In the genomic region with DNA sequence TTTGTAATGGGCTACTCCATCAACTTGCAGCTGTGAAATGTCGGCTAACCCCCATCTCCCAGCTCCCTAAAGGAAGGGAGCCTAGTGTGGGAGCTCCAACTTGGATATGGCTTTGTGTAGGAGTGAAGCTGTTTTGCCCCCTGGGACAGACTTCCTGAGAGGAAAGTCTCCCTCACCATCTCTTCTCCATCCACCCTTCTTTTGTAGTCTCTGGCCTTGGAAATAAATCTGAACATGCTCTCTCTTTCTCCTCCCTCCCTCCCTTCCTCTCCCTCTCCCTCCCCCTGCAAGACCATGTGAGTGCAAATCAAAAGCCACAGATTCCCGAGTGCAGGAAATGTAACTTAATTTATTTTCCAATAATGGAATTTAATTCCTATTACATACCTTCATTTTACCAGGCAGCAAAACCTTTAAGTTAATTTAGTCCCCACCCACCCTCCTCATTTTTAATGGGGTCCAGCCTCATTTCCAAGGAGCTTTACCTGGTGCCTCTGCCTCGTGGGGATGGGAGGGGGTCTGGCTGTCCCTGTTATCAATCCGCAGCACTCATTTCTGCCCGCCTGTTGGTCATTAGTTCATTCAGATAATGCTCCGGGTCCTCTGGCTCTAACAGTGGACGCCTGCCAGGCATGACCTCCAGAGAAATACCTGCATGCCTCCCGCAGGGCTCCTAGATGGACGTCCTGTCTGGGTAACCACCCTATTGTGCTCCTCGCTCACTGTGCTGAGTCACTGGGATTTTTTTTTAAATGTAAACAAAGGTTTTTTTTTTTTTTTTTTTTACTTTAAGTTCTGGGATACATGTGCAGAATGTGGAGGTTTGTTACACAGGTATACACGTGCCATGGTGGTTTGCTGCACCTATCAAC, we compare ENCODE assay signal across 16 cellular contexts.
DNase-seq lines count a peak whose midpoint lies in the region; ATAC-seq and TF ChIP-seq lines count a peak whose summit lies in the region.
"Had no signal": no experiment of that assay in that cellular context is flagged by ENCODE, and none has a peak within 500 bp of the region (broad histone marks: within the 10 kb centered on the region; RNA-seq: fewer than 3 reads in every experiment).

No MANE protein-coding gene starts in this region.

- H3K9ac ChIP-seq in HUES6 (ENCODE audit: low read length) = peak overlapping the region; percentile 14

- H3K36me3 ChIP-seq in BE2C = no peaks in the 10 kb centered on the region
- no peaks in the 10 kb centered on the region for H3K36me3 ChIP-seq in HUES6 (ENCODE audit: control insufficient read depth, insufficient read depth, low read length)
- no peaks in the 10 kb centered on the region for H3K36me3 ChIP-seq in iPS DF 6.9 (ENCODE audit: control insufficient read depth, insufficient read depth, low read length)
- no peaks in the 10 kb centered on the region for H3K36me3 ChIP-seq in gastrocnemius medialis

- no CpG with 5 or more reads among the region's 11 CpGs for WGBS in iPS DF 6.9 (ENCODE audit: insufficient coverage, insufficient read length)

- H3K9me3 ChIP-seq in BE2C (no peaks in the 10 kb centered on the region), HUES6 (ENCODE audit: control insufficient read depth, insufficient read depth, low read depth, low read length) (no peaks in the 10 kb centered on the region), iPS DF 6.9 (ENCODE audit: control insufficient read depth, insufficient read depth, low read length) (no peaks in the 10 kb centered on the region), gastrocnemius medialis (no peaks in the 10 kb centered on the region)
- H3K9me3 ChIP-seq: mucosa of descending colon had no signal

- DNase-seq in BE2C (peak; percentile 85), amniotic epithelial cell (ENCODE audit: low read depth) (peak; percentile 73), iPS DF 6.9 (ENCODE audit: low read depth, low spot score) (peak; percentile 29), OCI-M2 (lab: John Stamatoyannopoulos, UW; ENCODE audit: unreplicated experiment) (no peak), Kasumi-1 (lab: John Stamatoyannopoulos, UW) (no peak), gastrocnemius medialis (no peak), CD1c-positive myeloid dendritic cell (ENCODE audit: extremely low spot score) (no peak)
- DNase-seq: activated CD4-positive, CD25-positive, alpha-beta regulatory T cell; activated T-cell treated with anti-CD3 and anti-CD28 coated beads, Interleukin-2, amount 50 U/mL, for 4 hours; hypothalamus; mucosa of descending colon; NCI-H1048; NCI-H526 treated with DMSO at 0.1 percent for 48 hours; SHP77 treated with DMSO at 0.1 percent for 48 hours had no signal

- H3K27ac ChIP-seq in HUES6 (ENCODE audit: low read depth, low read length) (no peak overlapping the region), iPS DF 6.9 (ENCODE audit: low read length) (no peak overlapping the region), gastrocnemius medialis (no peak overlapping the region)

- TF ChIP-seq CTCF in BE2C (IDR thresholded peaks at IDR 0.05; ENCODE audit: low read depth, low read length) (no peak), gastrocnemius medialis (IDR thresholded peaks at IDR 0.05 in 4 of 5, conservative IDR thresholded peaks at IDR 0.05 in 1 of 5) (no peak)

- H3K4me3 ChIP-seq in BE2C (ENCODE audit: low read depth, low read length) (no peak overlapping the region), HUES6 (ENCODE audit: low read depth, low read length) (no peak overlapping the region), iPS DF 6.9 (ENCODE audit: low read length) (no peak overlapping the region), gastrocnemius medialis (no peak overlapping the region)
- H3K4me3 ChIP-seq: mucosa of descending colon had no signal

- in situ Hi-C loops in gastrocnemius medialis (cut with MboI; ENCODE audit: low sequenced_read_pairs in 4 of 4) = no loop called here

- H3K27me3 ChIP-seq in BE2C = no peaks in the 10 kb centered on the region
- no peaks in the 10 kb centered on the region for H3K27me3 ChIP-seq in HUES6 (ENCODE audit: control insufficient read depth, insufficient read depth, low read length)
- H3K27me3 ChIP-seq in iPS DF 6.9 (ENCODE audit: control insufficient read depth, insufficient read depth, low read length) = no peaks in the 10 kb centered on the region
- no peaks in the 10 kb centered on the region for H3K27me3 ChIP-seq in gastrocnemius medialis

- no peak for ATAC-seq in gastrocnemius medialis
- ATAC-seq: activated T-cell treated with anti-CD3 and anti-CD28 coated beads, Interleukin-2, amount 50 U/mL, for 4 hours; mucosa of descending colon; stimulated activated effector memory CD8-positive, alpha-beta T cell treated with anti-CD3 and anti-CD28 coated beads, Interleukin-12 subunit alpha, Interleukin-12 subunit beta, amount 100 ng/mL, for 72 hours had no signal

- peaks cover 19% of the 10 kb centered on the region for H3K4me1 ChIP-seq in BE2C
- H3K4me1 ChIP-seq in HUES6 (ENCODE audit: control insufficient read depth, insufficient read depth, low read length) = peaks cover 19% of the 10 kb centered on the region
- no peaks in the 10 kb centered on the region for H3K4me1 ChIP-seq in iPS DF 6.9 (ENCODE audit: control insufficient read depth, insufficient read depth, low read length)
- H3K4me1 ChIP-seq in gastrocnemius medialis = no peaks in the 10 kb centered on the region

- no peak for TF ChIP-seq POLR2A in gastrocnemius medialis (IDR thresholded peaks at IDR 0.05)

- intact Hi-C loops in gastrocnemius medialis (cut with DNase I; ENCODE audit: low total_unique reads) = no loop called here

Comparison
In these comparisons a context has a peak if more than half of its experiments do, and no peak if none do; other contexts are left out.
1. DNase-seq: peak in BE2C (single experiment), amniotic epithelial cell (single experiment) and iPS DF 6.9 (single experiment); none in OCI-M2 (single experiment), Kasumi-1 (0 of 2), gastrocnemius medialis (0 of 2) and CD1c-positive myeloid dendritic cell (single experiment).